Comparison of ENCODE assay signal across 4 cellular contexts in genomic region chr10:42491801-42492200, GRCh38.
"Had no signal": no experiment of that assay in that cellular context is flagged by ENCODE, and none has a peak within 500 bp of the region (broad histone marks: within the 10 kb centered on the region; RNA-seq: fewer than 3 reads in every experiment).

No MANE protein-coding gene starts in this region.

- DNase-seq: KBM-7, KG1 had no signal

- H3K27ac ChIP-seq: HL-60 had no signal

- H3K4me3 ChIP-seq: K562 had no signal
